8 cellular contexts compared by ENCODE assay signal in the genomic region with DNA sequence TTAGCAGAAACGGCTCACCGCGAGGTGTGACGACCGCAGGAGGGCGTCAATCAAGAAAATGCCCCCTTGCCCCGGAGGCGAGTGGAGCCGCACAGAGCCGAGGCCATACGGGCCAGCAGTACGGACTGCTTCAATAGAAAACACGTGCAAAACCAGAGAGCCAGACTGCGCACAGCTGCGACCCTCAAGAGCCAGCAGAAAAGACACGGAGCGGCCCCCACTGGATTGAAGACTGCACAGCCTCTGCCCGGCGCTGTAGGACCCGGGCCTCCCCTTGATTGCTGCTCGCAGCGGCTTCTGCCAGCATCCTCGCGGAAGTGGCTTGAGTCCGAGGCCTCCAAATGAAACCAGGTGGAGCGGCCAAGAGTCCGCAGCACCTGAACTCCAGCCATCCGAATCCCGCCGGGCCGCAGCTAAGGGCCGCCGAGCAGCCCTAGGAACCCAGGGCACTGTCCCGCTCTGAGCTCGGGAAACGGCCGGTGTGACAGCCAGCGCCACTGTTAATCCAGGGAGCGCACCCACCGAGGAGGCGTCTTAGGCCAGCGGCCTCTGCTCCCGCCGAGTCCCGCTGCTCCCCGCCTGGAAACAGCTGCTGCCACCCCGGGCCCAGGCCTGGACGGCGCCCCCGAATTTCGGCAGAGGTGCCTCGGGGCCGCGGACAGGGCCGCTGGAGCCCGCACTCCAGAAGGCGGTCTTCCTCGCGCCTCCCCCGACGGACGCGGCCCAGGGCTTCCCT. TPM values are rescaled to one million over a fixed set of nuclear protein-coding genes. Genes with fewer than 3 reads are reported as not detected.
DNase-seq lines count a peak whose midpoint lies in the region; ATAC-seq, FAIRE-seq and TF ChIP-seq lines count a peak whose summit lies in the region.

No MANE protein-coding gene starts in this region.

- 2 to 7% methylated on average over 17 to 63 of the region's 63 CpGs for WGBS in body of pancreas, 2 donors

- peaks cover 34% of the 10 kb centered on the region for H3K36me3 Mint-ChIP-seq in stimulated activated memory B cell treated with anti-CD40 and anti-IgM and Interleukin-4, amounts not matched to agents 10 μg/mL and 1 μg/mL and 100 μg/mL, for 72 hours

- RAD21 ChIA-PET in HCT116 (lab: Charles Lee; ENCODE audit: low non-redundant PET in 1 of 2, low total read pairs in 2 of 2, uncharacterized antibody in 2 of 2, unreplicated experiment in 2 of 2), result no interaction called here

- BruUV-seq in HCT116 (replicated peaks; lab: Mats Ljungman, UMichigan), result no TSS peak

- H3K9me3 ChIP-seq in ES-I3 (ENCODE audit: control insufficient read depth, insufficient read depth, low read length), result 0 out of 2 replicates have a peak, but pooled peaks cover 4% of the 10 kb centered on the region
- H3K9me3 ChIP-seq in HCT116 (ENCODE audit: control insufficient read depth in 1 of 2, insufficient read depth in 1 of 2, low read depth in 1 of 2, low read length in 2 of 2), result no peaks in the 10 kb centered on the region
- no peaks in the 10 kb centered on the region for H3K9me3 ChIP-seq in body of pancreas
- H3K9me3 ChIP-seq in keratinocyte (ENCODE audit: control insufficient read depth, low read depth, low read length), result peaks cover 2% of the 10 kb centered on the region

- H3K79me2 ChIP-seq in HCT116 (ENCODE audit: insufficient read depth, low read length), result peaks cover 12% of the 10 kb centered on the region; the same call in 1 of the 2 replicates
- H3K79me2 ChIP-seq in keratinocyte (ENCODE audit: control insufficient read depth, insufficient read depth, low read length), result no peaks in the 10 kb centered on the region

- H3K27ac ChIP-seq in HCT116 (ENCODE audit: low read depth, low read length) (peak overlapping the region; percentile 36; the same call in 1 of the 2 replicates), body of pancreas (peak overlapping the region; percentile 77 to 92 (median 88)), keratinocyte (ENCODE audit: control insufficient read depth, insufficient read depth, low read length) (no peak overlapping the region)

- ATAC-seq in HCT116, result peak; percentile 33
- peak; percentile 45 for ATAC-seq in body of pancreas
- ATAC-seq in stimulated activated memory B cell treated with anti-CD40 and anti-IgM and Interleukin-4, amounts not matched to agents 10 μg/mL and 1 μg/mL and 100 μg/mL, for 72 hours, result peak; percentile 2

- H3K4me3 ChIP-seq in HCT116 (replicated peaks in 1 of 2; ENCODE audit: low read depth in 1 of 2, low read length in 2 of 2) (peak overlapping the region; percentile 53 to 89), body of pancreas (peak overlapping the region; percentile 47 to 55), keratinocyte (ENCODE audit: control insufficient read depth in 2 of 3, extremely low read depth in 1 of 3, insufficient read depth in 2 of 3, low read depth in 1 of 3, low read length in 3 of 3) (peak overlapping the region; percentile 16 to 47 (median 22))

- TF ChIP-seq POLR2A in HCT116 (IDR thresholded peaks at IDR 0.05; ENCODE audit: borderline replicate concordance, extremely low read depth, insufficient read depth, insufficient read length) (no peak), body of pancreas (IDR thresholded peaks at IDR 0.05) (peak in 1 of 3 donors; percentile 52)

- H3K9ac ChIP-seq in ES-I3 (ENCODE audit: low read depth, low read length) (peak overlapping the region; percentile 74), HCT116 (ENCODE audit: low read length) (peak overlapping the region; percentile 85), keratinocyte (ENCODE audit: control insufficient read depth, extremely low read depth, insufficient read depth, low read length) (no peak overlapping the region)

- no peaks in the 10 kb centered on the region for H3K9me2 ChIP-seq in HCT116 (ENCODE audit: insufficient read depth)

- H3K36me3 ChIP-seq in ES-I3 (ENCODE audit: insufficient read depth, low read length), result no peaks in the 10 kb centered on the region
- peaks cover 0 to 4% of the 10 kb centered on the region in 2 experiments; a peak in 1 of 4 replicates for H3K36me3 ChIP-seq in HCT116 (ENCODE audit: control insufficient read depth in 1 of 2, insufficient read depth in 2 of 2, low read length in 2 of 2)
- no peaks in the 10 kb centered on the region for H3K36me3 ChIP-seq in body of pancreas (replicated peaks in 1 of 2; ENCODE audit: insufficient read depth in 1 of 2, low read depth in 2 of 2)
- no peaks in the 10 kb centered on the region for H3K36me3 ChIP-seq in keratinocyte (ENCODE audit: control insufficient read depth in 2 of 2, extremely low read depth in 1 of 2, insufficient read depth in 2 of 2, low read length in 2 of 2)

- DNase-seq in HCT116 (ENCODE audit: low read depth, low spot score) (no peak), NCI-H69 (lab: John Stamatoyannopoulos, UW) (peak; percentile 63), body of pancreas (peak; percentile 51 to 61 (median 54)), keratinocyte (ENCODE audit: low read depth, low spot score) (no peak), SW480 (ENCODE audit: low spot score) (no peak), NCI-H187 (lab: John Stamatoyannopoulos, UW) (no peak)

- no peak for FAIRE-seq in keratinocyte (lab: Jason Lieb, UNC)

- dilution Hi-C loops in keratinocyte (cut with MboI; ENCODE audit: extremely low pct_ligation_motif_present, low sequenced_read_pairs), result no loop called here

- peaks cover 40% of the 10 kb centered on the region for H3K4me1 Mint-ChIP-seq in stimulated activated memory B cell treated with anti-CD40 and anti-IgM and Interleukin-4, amounts not matched to agents 10 μg/mL and 1 μg/mL and 100 μg/mL, for 72 hours

- TF ChIP-seq RAD21 in HCT116 (IDR thresholded peaks at IDR 0.05; ENCODE audit: low read depth), result no peak

- H3K9me1 ChIP-seq in keratinocyte (ENCODE audit: control insufficient read depth, extremely low read depth, insufficient read depth, low read length), result no peaks in the 10 kb centered on the region

- intact Hi-C loops in HCT116 (cut with micrococcal nuclease) (no loop called here), body of pancreas (cut with DNase I) (no loop called here)

- peaks cover 8% of the 10 kb centered on the region for H3K9me3 Mint-ChIP-seq in stimulated activated memory B cell treated with anti-CD40 and anti-IgM and Interleukin-4, amounts not matched to agents 10 μg/mL and 1 μg/mL and 100 μg/mL, for 72 hours

- POLR2A ChIA-PET in HCT116 (lab: Charles Lee), result interaction anchor here (0.8 to 1.5 kb wide), 2 partner anchors 8 to 11 kb away, joined by 5 to 6 read pairs; no protein-coding TSS in a partner anchor

- no peaks in the 10 kb centered on the region for H3K27me3 Mint-ChIP-seq in stimulated activated memory B cell treated with anti-CD40 and anti-IgM and Interleukin-4, amounts not matched to agents 10 μg/mL and 1 μg/mL and 100 μg/mL, for 72 hours

- no peaks in the 10 kb centered on the region for H3K4me1 ChIP-seq in ES-I3 (ENCODE audit: insufficient read depth, low read length)
- H3K4me1 ChIP-seq in HCT116 (ENCODE audit: control insufficient read depth in 1 of 2, insufficient read depth in 2 of 2, low read length in 2 of 2), result peaks cover 0 to 16% of the 10 kb centered on the region in 2 experiments; a peak in 3 of 4 replicates
- peaks cover 21% of the 10 kb centered on the region for H3K4me1 ChIP-seq in body of pancreas
- no peaks in the 10 kb centered on the region for H3K4me1 ChIP-seq in keratinocyte (ENCODE audit: control insufficient read depth, extremely low read depth, insufficient read depth, low read length)

- H2AFZ ChIP-seq in HCT116 (ENCODE audit: low read depth, low read length, poor library complexity, severe bottlenecking), result no peak overlapping the region
- peak overlapping the region; percentile 26 for H2AFZ ChIP-seq in keratinocyte (ENCODE audit: control insufficient read depth, low read length)

- H3K27me3 ChIP-seq in HCT116 (ENCODE audit: insufficient read depth, low read length) (no peaks in the 10 kb centered on the region), body of pancreas (no peaks in the 10 kb centered on the region), keratinocyte (ENCODE audit: control insufficient read depth, extremely low read depth, insufficient read depth, low read length) (peaks cover 49% of the 10 kb centered on the region)

- TF ChIP-seq CTCF in HCT116 (IDR thresholded peaks at IDR 0.05 in 2 of 3, conservative IDR thresholded peaks at IDR 0.05 in 1 of 3; ENCODE audit: borderline replicate concordance in 1 of 3, insufficient read depth in 1 of 3, low read depth in 2 of 3, low read length in 2 of 3), result no peak
- TF ChIP-seq CTCF in body of pancreas (IDR thresholded peaks at IDR 0.05), result peak in 1 of 7 experiments; percentile 8
- no peak for TF ChIP-seq CTCF in keratinocyte (optimal IDR thresholded peaks at IDR 0.05 in 1 of 3, IDR thresholded peaks at IDR 0.05 in 1 of 3, conservative IDR thresholded peaks at IDR 0.05 in 1 of 3; ENCODE audit: extremely low read depth in 1 of 3, insufficient read depth in 2 of 3, low read length in 3 of 3)

- H3K4me3 Mint-ChIP-seq in stimulated activated memory B cell treated with anti-CD40 and anti-IgM and Interleukin-4, amounts not matched to agents 10 μg/mL and 1 μg/mL and 100 μg/mL, for 72 hours, result peak overlapping the region; percentile 85

- H3K27ac Mint-ChIP-seq in stimulated activated memory B cell treated with anti-CD40 and anti-IgM and Interleukin-4, amounts not matched to agents 10 μg/mL and 1 μg/mL and 100 μg/mL, for 72 hours, result peak overlapping the region; percentile 78

- H4K20me1 ChIP-seq in HCT116 (ENCODE audit: insufficient read depth), result no peaks in the 10 kb centered on the region
- no peaks in the 10 kb centered on the region for H4K20me1 ChIP-seq in keratinocyte (ENCODE audit: control insufficient read depth, extremely low read depth, insufficient read depth, low read length)

- peak overlapping the region; percentile 95 for H3K4me2 ChIP-seq in HCT116 (ENCODE audit: low read length)
- peak overlapping the region; percentile 64 for H3K4me2 ChIP-seq in keratinocyte (ENCODE audit: control insufficient read depth, extremely low read depth, insufficient read depth, low read depth, low read length)

- CTCF ChIA-PET in HCT116 (lab: Charles Lee), result no interaction called here

TF ChIP-seq in HCT116, 20 proteins besides CTCF, POLR2A, EP300 and RAD21 (continues in another document):
- TF ChIP-seq FOSL1 (IDR thresholded peaks at IDR 0.05; ENCODE audit: low read depth) (no peak), ZFX (IDR thresholded peaks at IDR 0.05) (peak; percentile 44; the same call in 1 of the 2 replicates), CEBPB (IDR thresholded peaks at IDR 0.05; ENCODE audit: low read depth) (no peak), TCF7L2 (IDR thresholded peaks at IDR 0.05; ENCODE audit: borderline replicate concordance, extremely low read depth, insufficient read depth, insufficient read length) (no peak)

RNA-seq across cellular contexts. Expression of gene HHEX, which starts 0.7 kb away (rescaled TPM):
- 11.0 TPM for total RNA-seq in HCT116 (2021; ENCODE audit: unreplicated experiment)
- 2.9 and 4.9 TPM in 2 replicates for polyA plus RNA-seq in HCT116 (2012)
- 10 to 100 TPM; 33.5 to 37.9 TPM for total RNA-seq in body of pancreas
- polyA plus RNA-seq in keratinocyte, result not detected in 3 replicates
- polyA plus RNA-seq in keratinocyte (2011; ENCODE audit: low read depth), result not detected
- not detected in 2 replicates for polyA plus RNA-seq in keratinocyte (2011; cell fraction: cytosol; rRNA removed)
- polyA plus RNA-seq in keratinocyte (2011; cell fraction: nucleus; rRNA removed), result not detected in 2 replicates
- polyA plus RNA-seq in keratinocyte (2012; ENCODE audit: low replicate concordance), result not detected in 2 replicates
- not detected in 3 replicates for polyA minus RNA-seq in keratinocyte
- 1.2 TPM for polyA minus RNA-seq in keratinocyte (2011; cell fraction: cytosol; rRNA and poly(A)+ RNA removed)
- polyA minus RNA-seq in keratinocyte (2011; cell fraction: nucleus; rRNA and poly(A)+ RNA removed), result not detected in 2 replicates

Comparison
In these comparisons a context has a peak if more than half of its experiments do, and no peak if none do; other contexts are left out.
1. DNase-seq: peak in NCI-H69 (single experiment) and body of pancreas (4 of 4); none in HCT116 (single experiment), keratinocyte (single experiment), SW480 (single experiment) and NCI-H187 (0 of 2).
2. Peak in every context shown above with its lines, with median percentiles within 50 percentile points of each other: ATAC-seq and H3K4me3 ChIP-seq.